Comparison of ENCODE assay signal across 12 cellular contexts in the genomic region with DNA sequence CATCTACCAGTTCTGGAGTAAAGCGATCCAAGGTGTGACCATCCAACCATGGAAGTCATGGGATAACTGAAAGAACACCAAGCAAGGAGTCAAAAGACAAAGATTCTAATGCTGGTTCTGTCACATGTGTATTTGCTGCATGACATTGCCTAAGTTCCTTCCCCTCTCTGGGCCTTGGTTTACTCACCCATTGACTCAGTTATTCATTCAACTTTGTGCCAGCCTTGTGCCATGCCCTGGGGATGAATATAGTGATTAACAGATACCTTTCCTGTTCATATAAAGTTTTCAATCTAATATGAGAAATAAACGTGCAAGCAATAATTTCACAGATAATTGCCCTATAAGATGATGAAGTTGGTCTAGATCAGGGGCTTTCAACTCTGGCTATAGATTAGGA. TPM values are rescaled to one million over a fixed set of nuclear protein-coding genes. Genes with fewer than 3 reads are reported as not detected.
"Had no signal": no experiment of that assay in that cellular context is flagged by ENCODE, and none has a peak within 500 bp of the region (broad histone marks: within the 10 kb centered on the region; RNA-seq: fewer than 3 reads in every experiment).

No MANE protein-coding gene starts in this region.

- H3K9ac ChIP-seq: GM23248 had no signal

- FAIRE-seq: HTR-8/SVneo, K562 had no signal

- DNase-seq: GM23248, GOT3, H7, HFFc6, IMR-90, KG1 had no signal

- H3K27ac ChIP-seq: GM23248 had no signal

- H3K9me3 ChIP-seq: HAP-1 had no signal

- H3K36me3 ChIP-seq: HAP-1 had no signal

- H3K4me3 ChIP-seq: GM23248, HAP-1, K562 had no signal

- H2AFZ ChIP-seq: GM23248 had no signal

- ATAC-seq: HCT116 had no signal

RNA-seq across cellular contexts. Expression of gene CAMK1G, which starts 33.0 kb away (rescaled TPM):
- total RNA-seq: H4, HT-29, K562 had no signal
- polyA plus RNA-seq: GM23248, K562 had no signal
